In the genomic region with DNA sequence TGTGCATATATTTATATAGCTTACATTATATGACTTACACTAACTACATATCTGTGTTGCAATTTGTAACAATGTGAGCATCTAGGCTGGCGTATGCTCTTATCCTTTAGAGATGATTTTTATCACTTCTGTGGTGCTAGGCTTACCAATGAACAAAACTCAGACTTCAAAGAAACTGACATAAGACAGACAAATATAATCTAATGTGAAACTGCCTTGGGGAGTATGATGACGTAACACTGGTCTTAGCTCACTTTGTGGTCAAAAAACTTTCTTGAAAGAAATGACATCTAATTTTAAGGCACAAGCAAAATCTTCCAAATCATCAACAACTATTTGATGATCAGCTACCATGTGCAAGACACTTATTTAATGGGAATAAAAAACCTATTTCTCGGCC, we compare ENCODE assay signal across 19 cellular contexts. TPM values are rescaled to one million over a fixed set of nuclear protein-coding genes. Genes with fewer than 3 reads are reported as not detected.
DNase-seq lines count a peak whose midpoint lies in the region; ATAC-seq, FAIRE-seq and TF ChIP-seq lines count a peak whose summit lies in the region.
"Had no signal": no experiment of that assay in that cellular context is flagged by ENCODE, and none has a peak within 500 bp of the region (broad histone marks: within the 10 kb centered on the region; RNA-seq: fewer than 3 reads in every experiment).

No MANE protein-coding gene starts in this region.

- ATAC-seq in IMR-90 (ENCODE audit: low read depth) (no peak), K562 (no peak; the same call in 2 of the 3 replicates), GM18867 (IDR thresholded peaks at IDR 0.05; ENCODE audit: unreplicated experiment) (no peak), GM19463 (IDR thresholded peaks at IDR 0.05; ENCODE audit: unreplicated experiment) (no peak)
- ATAC-seq: CD8-positive, alpha-beta T cell; PC-3 had no signal

- CTCF ChIA-PET in IMR-90 (lab: Yijun Ruan, JAX) (interaction anchor here (0.6 kb wide), 1 partner anchor 216 kb away, joined by 3 read pairs; no protein-coding TSS in a partner anchor), K562 (lab: Yijun Ruan, JAX; ENCODE audit: low intra/inter-chr PET ratio) (no interaction called here)

- H3K56ac ChIP-seq in IMR-90 (ENCODE audit: extremely low read depth, insufficient read depth, low read length) = no peak overlapping the region

- no peak for FAIRE-seq in K562 (lab: Jason Lieb, UNC)
- FAIRE-seq in islet of Langerhans (lab: Jason Lieb, UNC) = peak; percentile 36
- FAIRE-seq: D721Med had no signal

- H3K9ac ChIP-seq in IMR-90 (ENCODE audit: low read depth, low read length) = no peak overlapping the region
- no peak overlapping the region for H3K9ac ChIP-seq in K562 (ENCODE audit: insufficient read depth in 1 of 2, low read depth in 2 of 2, low read length in 2 of 2)

- H2BK5ac ChIP-seq in IMR-90 (ENCODE audit: low read depth, low read length, poor library complexity, severe bottlenecking) = no peak overlapping the region

- H3K23ac ChIP-seq in IMR-90 (ENCODE audit: low read depth, low read length) = no peak overlapping the region

- no peak overlapping the region for H2BK20ac ChIP-seq in IMR-90 (ENCODE audit: low read depth, low read length)

- H3K4me1 ChIP-seq in IMR-90 (ENCODE audit: control insufficient read depth, insufficient read depth, low read length) = no peaks in the 10 kb centered on the region
- H3K4me1 ChIP-seq in K562 (replicated peaks in 1 of 2; ENCODE audit: control insufficient read depth in 2 of 2, insufficient read depth in 2 of 2, low read length in 2 of 2) = no peaks in the 10 kb centered on the region
- H3K4me1 ChIP-seq: SJSA1 had no signal

- DNase-seq in IMR-90 (no peak), NOMO-1 treated with DMSO at 0.1 percent for 48 hours (lab: John Stamatoyannopoulos, UW; ENCODE audit: unreplicated experiment) (peak; percentile 65), K562 (ENCODE audit: extremely low read depth in 1 of 4, low spot score in 3 of 4) (no peak), NCI-H345 (lab: John Stamatoyannopoulos, UW) (no peak), superior temporal gyrus (ENCODE audit: extremely low spot score) (no peak)
- DNase-seq: CD8-positive, alpha-beta T cell; GF-D8; HCEC 1CT; NCI-H1105 treated with DMSO at 0.1 percent for 48 hours; NCI-H187 treated with DMSO at 0.1 percent for 48 hours; NCI-H2171; NCI-H510A; PC-3; T-helper 1 cell had no signal

- H3K36me3 ChIP-seq in IMR-90 (ENCODE audit: control insufficient read depth, insufficient read depth, low read length) (peaks cover 2% of the 10 kb centered on the region; the same call in 1 of the 2 replicates), K562 (ENCODE audit: control insufficient read depth, insufficient read depth, low read length) (no peaks in the 10 kb centered on the region)
- H3K36me3 ChIP-seq: SJSA1 had no signal

- TF ChIP-seq POLR2A in IMR-90 (IDR thresholded peaks at IDR 0.05; ENCODE audit: low read depth, low read length) = no peak
- no peak for TF ChIP-seq POLR2A in K562 (conservative IDR thresholded peaks at IDR 0.05)

- TF ChIP-seq RAD21 in IMR-90 (IDR thresholded peaks at IDR 0.05; ENCODE audit: low read length) (no peak), K562 (CRISPR knock-in tag; conservative IDR thresholded peaks at IDR 0.05 in 1 of 2, IDR thresholded peaks at IDR 0.05 in 1 of 2) (no peak)

- no peak overlapping the region for H2AK9ac ChIP-seq in IMR-90 (replicated peaks; ENCODE audit: low read depth, low read length, poor library complexity)

- no peak overlapping the region for H3K4ac ChIP-seq in IMR-90 (ENCODE audit: low read depth, low read length)

- H3K27me3 ChIP-seq in IMR-90 (ENCODE audit: control insufficient read depth, insufficient read depth, low read length) = no peaks in the 10 kb centered on the region
- H3K27me3 ChIP-seq in K562 (ENCODE audit: control insufficient read depth in 2 of 2, insufficient read depth in 2 of 2, low read length in 2 of 2) = no peaks in the 10 kb centered on the region
- H3K27me3 ChIP-seq: SJSA1 had no signal

- WGBS in IMR-90 (ENCODE audit: extremely low coverage in 2 of 2, insufficient read length in 1 of 2), 2 experiments = no CpG with 5 or more reads among the region's 3 CpGs
- WGBS in K562 (ENCODE audit: insufficient coverage, low coverage, missing lambda C conversion rate) = 57% methylated on average over 3 of the region's 3 CpGs

- H3K27ac ChIP-seq in IMR-90 (ENCODE audit: insufficient read depth, low read length) = no peak overlapping the region
- H3K27ac ChIP-seq in K562 (ENCODE audit: extremely low read depth, low read depth, low read length) = no peak overlapping the region
- H3K27ac ChIP-seq: SJSA1 had no signal

- H4K5ac ChIP-seq in IMR-90 (ENCODE audit: low read depth, low read length) = no peak overlapping the region

- H3K9me1 ChIP-seq in IMR-90 (ENCODE audit: insufficient read depth, low read length) (0 out of 2 replicates have a peak, but pooled peaks cover 4% of the 10 kb centered on the region), K562 (ENCODE audit: control insufficient read depth, insufficient read depth, low read length) (no peaks in the 10 kb centered on the region)

- H2AK5ac ChIP-seq in IMR-90 (ENCODE audit: low read depth, low read length) = no peak overlapping the region

- in situ Hi-C loops in IMR-90 (cut with MboI; ENCODE audit: low sequenced_read_pairs) (no loop called here), K562 (cut with MboI) (no loop called here)

- no peak overlapping the region for H3K14ac ChIP-seq in IMR-90 (replicated peaks; ENCODE audit: low read depth, low read length)

- no peak overlapping the region for H3K18ac ChIP-seq in IMR-90 (ENCODE audit: low read depth, low read length)

- no peak overlapping the region for H2BK120ac ChIP-seq in IMR-90 (ENCODE audit: low read depth, low read length)

- H3K9me3 ChIP-seq in IMR-90 (ENCODE audit: control insufficient read depth, insufficient read depth, low read length) (no peaks in the 10 kb centered on the region), K562 (replicated peaks; ENCODE audit: control insufficient read depth, insufficient read depth, low read depth, low read length) (no peaks in the 10 kb centered on the region)
- H3K9me3 ChIP-seq: SJSA1 had no signal

- intact Hi-C loops in IMR-90 (cut with micrococcal nuclease) = no loop called here
- intact Hi-C loops in K562 (cut with micrococcal nuclease) = no loop called here

- no peak overlapping the region for H2BK15ac ChIP-seq in IMR-90 (ENCODE audit: low read depth, low read length)

- H3K79me1 ChIP-seq in IMR-90 (ENCODE audit: low read depth in 1 of 2, low read length in 2 of 2) = no peaks in the 10 kb centered on the region; a peak in 1 of 4 replicates

- POLR2A ChIA-PET in IMR-90 (lab: Charles Lee; ENCODE audit: unreplicated experiment) = no interaction called here
- POLR2A ChIA-PET in K562 (lab: Yijun Ruan, JAX) = interaction anchor here (0.6 kb wide), 1 partner anchor 390 kb away, joined by 4 read pairs; no protein-coding TSS in a partner anchor

- H3K4me2 ChIP-seq in IMR-90 (ENCODE audit: low read depth, low read length) (no peak overlapping the region), K562 (ENCODE audit: insufficient read depth, low read length) (no peak overlapping the region)

- no peaks in the 10 kb centered on the region for H4K20me1 ChIP-seq in IMR-90 (ENCODE audit: insufficient read depth, low read length)
- H4K20me1 ChIP-seq in K562 (replicated peaks; ENCODE audit: control insufficient read depth, insufficient read depth, low read length) = no peaks in the 10 kb centered on the region

- H2AFZ ChIP-seq in IMR-90 (replicated peaks; ENCODE audit: low read length, poor library complexity) (no peak overlapping the region), K562 (ENCODE audit: low read depth, low read length) (no peak overlapping the region)

- TF ChIP-seq EP300 in K562 (IDR thresholded peaks at IDR 0.05; ENCODE audit: low read length) = no peak

- H3K4me3 ChIP-seq in IMR-90 (ENCODE audit: insufficient read depth, low read depth, low read length) = no peak overlapping the region
- H3K4me3 ChIP-seq in K562 = no peak overlapping the region
- H3K4me3 ChIP-seq: SJSA1 had no signal

- no peak overlapping the region for H4K91ac ChIP-seq in IMR-90 (ENCODE audit: insufficient read depth, low read depth, low read length)

- no peaks in the 10 kb centered on the region for H3K79me2 ChIP-seq in K562 (ENCODE audit: control insufficient read depth, insufficient read depth, low read length)

- TF ChIP-seq CTCF in IMR-90 (conservative IDR thresholded peaks at IDR 0.05; ENCODE audit: low read depth, low read length) (no peak), K562 (IDR thresholded peaks at IDR 0.05 in 2 of 3, conservative IDR thresholded peaks at IDR 0.05 in 1 of 3; ENCODE audit: insufficient read depth in 2 of 3, low read depth in 1 of 3, low read length in 3 of 3) (no peak)

- dilution Hi-C loops in IMR-90 (cut with HindIII; ENCODE audit: low sequenced_read_pairs, unreplicated experiment) = no loop called here

- BruUV-seq in IMR-90 (replicated peaks; lab: Mats Ljungman, UMichigan) = no TSS peak
- no TSS peak for BruUV-seq in K562 (replicated peaks; lab: Mats Ljungman, UMichigan)

- no peak overlapping the region for H4K8ac ChIP-seq in IMR-90 (ENCODE audit: low read depth in 2 of 2, low read length in 2 of 2)

TF ChIP-seq in K562, 482 proteins besides CTCF, POLR2A, EP300 and RAD21 (continues in another document):
- TF ChIP-seq BRF1 (IDR thresholded peaks at IDR 0.05; ENCODE audit: borderline replicate concordance, extremely low read depth, insufficient read length) (no peak), ZNF766 (CRISPR knock-in tag; conservative IDR thresholded peaks at IDR 0.05) (no peak)

RNA-seq across cellular contexts. Expression of a gene that starts 50.0 kb away (rescaled TPM):
- total RNA-seq in IMR-90 (2012; rRNA removed) (11.9 and 13.1 TPM in 2 replicates), K562 (2014; rRNA removed) (12.5 and 13.4 TPM in 2 replicates), K562 (2014; rRNA removed; fragmentation: Illumina TruSeq; extraction: Trizol) (12.3 and 13.7 TPM in 2 replicates), K562 (2015; rRNA removed; fragmentation: Illumina TruSeq; extraction: Trizol) (8.3 and 9.3 TPM in 2 replicates), K562 (2021) (11.9 and 14.1 TPM in 2 replicates)
- polyA plus RNA-seq in IMR-90 (2012; rRNA removed) (1.1 and 1.6 TPM in 2 replicates), K562 (2011; rRNA removed) (12.8 and 16.5 TPM in 2 replicates), K562 (2014; fragmentation: Illumina TruSeq; extraction: Trizol) (9.1 and 9.5 TPM in 2 replicates), K562 (2014; fragmentation: Nextera tagmentation; extraction: Ambion mirVana) (10 to 100 TPM; 10.9 to 12.3 TPM), K562 (2014; rRNA removed) (9.6 and 10.1 TPM in 2 replicates)
- polyA plus RNA-seq in IMR-90 (2012; cell fraction: cytosol; rRNA removed) = 1.2 and 1.7 TPM in 2 replicates
- polyA plus RNA-seq in IMR-90 (2012; cell fraction: nucleus; rRNA removed; ENCODE audit: low replicate concordance) = 3.3 and 4.5 TPM in 2 replicates
- 17.1 and 17.2 TPM in 2 replicates for total RNA-seq in K562 (2011; cell fraction: chromatin; rRNA removed; ENCODE audit: low replicate concordance)
- total RNA-seq in K562 (2011; cell fraction: nucleolus; rRNA removed) = 12.8 and 13.2 TPM in 2 replicates
- 11.1 and 21.6 TPM in 2 replicates for total RNA-seq in K562 (2011; cell fraction: nucleoplasm; rRNA removed)
- 7.9 and 11.8 TPM in 2 replicates for polyA plus RNA-seq in K562 (2011; cell fraction: cytosol; rRNA removed)
- 14.5 and 21.2 TPM in 2 replicates for polyA plus RNA-seq in K562 (2011; cell fraction: nucleus; rRNA removed)
- polyA plus RNA-seq in K562 (2012) = 4.3 and 4.7 TPM in 2 replicates
- 24.7 and 33.1 TPM in 2 replicates for polyA minus RNA-seq in K562 (2011; rRNA and poly(A)+ RNA removed)
- polyA minus RNA-seq in K562 (2011; cell fraction: cytosol; rRNA and poly(A)+ RNA removed) = 5.9 and 21.4 TPM in 2 replicates
- 21.3 and 27.2 TPM in 2 replicates for polyA minus RNA-seq in K562 (2011; cell fraction: nucleus; rRNA and poly(A)+ RNA removed)
- total RNA-seq: CD8-positive, alpha-beta T cell; PC-3 had no signal
